ENCODE assay signal across 29 cellular contexts in the genomic region with DNA sequence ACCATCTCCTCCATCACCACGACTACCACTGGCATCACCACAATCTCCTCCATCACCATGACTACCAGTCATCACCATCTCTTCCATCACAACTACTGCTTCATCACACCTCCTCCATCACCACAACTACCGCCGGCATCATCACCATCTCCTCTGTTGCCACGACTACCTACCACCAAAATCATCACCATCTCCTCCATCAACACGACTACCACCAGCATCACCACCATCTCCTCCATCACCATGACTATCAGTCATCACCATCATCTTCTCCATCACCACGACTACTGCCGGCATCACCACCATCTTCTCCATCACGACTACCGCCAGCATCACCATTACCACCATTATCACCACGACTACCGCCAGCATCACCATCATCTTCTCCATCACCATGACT.
"Had no signal": no experiment of that assay in that cellular context is flagged by ENCODE, and none has a peak within 500 bp of the region (broad histone marks: within the 10 kb centered on the region; RNA-seq: fewer than 3 reads in every experiment).

No MANE protein-coding gene starts in this region.

- H3K27me3 Mint-ChIP-seq: activated CD4-positive, alpha-beta T cell treated with anti-CD3 and anti-CD28 coated beads, Interleukin-2, amount 10 ng/mL, durations not matched to agents 24 days and 14 days; activated CD8-positive, alpha-beta memory T cell treated with anti-CD3 and anti-CD28 coated beads, Interleukin-2, amount 10 ng/mL, durations not matched to agents 7 days and 5 days; activated naive CD4-positive, alpha-beta T cell treated with anti-CD3 and anti-CD28 coated beads, Interleukin-2, amount 10 ng/mL, durations not matched to agents 7 days and 5 days; brain; dendritic cell treated with granulocyte-macrophage colony-stimulating factor and Interleukin-4, amounts not matched to agents 40 ng/mL and 50 ng/mL, for 4 days had no signal

- H3K27ac ChIP-seq: ascending aorta, breast epithelium, cardiac muscle cell, colonic mucosa, dorsolateral prefrontal cortex, foreskin keratinocyte, gastrocnemius medialis had no signal

- ATAC-seq: activated CD4-positive, alpha-beta T cell treated with anti-CD3 and anti-CD28 coated beads for 36 hours; activated CD8-positive, alpha-beta memory T cell treated with anti-CD3 and anti-CD28 coated beads, Interleukin-2, amount 10 ng/mL, durations not matched to agents 7 days and 5 days; activated CD8-positive, alpha-beta T cell treated with anti-CD3 and anti-CD28 coated beads, Interleukin-2, amount 10 ng/mL, durations not matched to agents 7 days and 5 days; activated naive CD4-positive, alpha-beta T cell treated with anti-CD3 and anti-CD28 coated beads, Interleukin-2, amount 50 U/mL, for 72 hours; esophagus mucosa; foreskin keratinocyte; gastrocnemius medialis had no signal

- DNase-seq: activated CD4-positive, alpha-beta memory T cell treated with anti-CD3 and anti-CD28 coated beads for 36 hours; activated CD4-positive, alpha-beta T cell treated with anti-CD3 and anti-CD28 coated beads for 36 hours; activated CD4-positive, alpha-beta T cell treated with anti-CD3 and anti-CD28 coated beads, Interleukin-2, amount 10 ng/mL, durations not matched to agents 24 days and 14 days; activated CD4-positive, CD25-positive, alpha-beta regulatory T cell; activated CD4-positive, CD25-positive, alpha-beta regulatory T cell treated with anti-CD3 and anti-CD28 coated beads, Interleukin-2, amount 50 U/mL, for 72 hours; activated CD8-positive, alpha-beta memory T cell treated with anti-CD3 and anti-CD28 coated beads, Interleukin-2, amount 10 ng/mL, durations not matched to agents 7 days and 5 days; activated CD8-positive, alpha-beta memory T cell treated with anti-CD3 and anti-CD28 coated beads, Interleukin-2, amount 50 U/mL, for 4 hours; activated CD8-positive, alpha-beta T cell treated with anti-CD3 and anti-CD28 coated beads, Interleukin-2, amount 10 ng/mL, durations not matched to agents 7 days and 5 days; activated gamma-delta T cell; activated naive CD4-positive, alpha-beta T cell; activated naive CD4-positive, alpha-beta T cell treated with anti-CD3 and anti-CD28 coated beads, Interleukin-2, amount 10 ng/mL, durations not matched to agents 7 days and 5 days; activated naive CD8-positive, alpha-beta T cell treated with anti-CD3 and anti-CD28 coated beads, Interleukin-2, amount 10 ng/mL, durations not matched to agents 7 days and 5 days; activated T-cell treated with anti-CD3 and anti-CD28 coated beads, Interleukin-2, amount 50 U/mL, for 1 hour; activated T-cell treated with anti-CD3 and anti-CD28 coated beads, Interleukin-2, amount 50 U/mL, for 48 hours; central memory CD4-positive, alpha-beta T cell; cerebellar nuclear complex; colonic mucosa; dorsolateral prefrontal cortex; effector memory CD4-positive, alpha-beta T cell; foreskin keratinocyte; gastrocnemius medialis had no signal

- H3K27me3 ChIP-seq: ascending aorta, breast epithelium, cardiac muscle cell, colonic mucosa, foreskin keratinocyte had no signal

- H3K27ac Mint-ChIP-seq: activated CD4-positive, alpha-beta memory T cell treated with anti-CD3 and anti-CD28 coated beads for 36 hours; activated CD4-positive, alpha-beta T cell treated with anti-CD3 and anti-CD28 coated beads for 36 hours; activated CD4-positive, alpha-beta T cell treated with anti-CD3 and anti-CD28 coated beads, Interleukin-2, amount 10 ng/mL, durations not matched to agents 24 days and 14 days; activated CD8-positive, alpha-beta memory T cell treated with anti-CD3 and anti-CD28 coated beads, Interleukin-2, amount 10 ng/mL, durations not matched to agents 7 days and 5 days; activated CD8-positive, alpha-beta T cell treated with anti-CD3 and anti-CD28 coated beads, Interleukin-2, amount 10 ng/mL, durations not matched to agents 7 days and 5 days; activated naive CD4-positive, alpha-beta T cell treated with anti-CD3 and anti-CD28 coated beads, Interleukin-2, amount 10 ng/mL, durations not matched to agents 7 days and 5 days; activated naive CD4-positive, alpha-beta T cell treated with anti-CD3 and anti-CD28 coated beads, Interleukin-2, amount 50 U/mL, for 72 hours; activated naive CD8-positive, alpha-beta T cell treated with anti-CD3 and anti-CD28 coated beads, Interleukin-2, amount 10 ng/mL, durations not matched to agents 7 days and 5 days; brain; dendritic cell treated with granulocyte-macrophage colony-stimulating factor and Interleukin-4, amounts not matched to agents 40 ng/mL and 50 ng/mL, for 4 days; endodermal cell had no signal

- H3K9me3 Mint-ChIP-seq: activated CD4-positive, alpha-beta T cell treated with anti-CD3 and anti-CD28 coated beads, Interleukin-2, amount 10 ng/mL, durations not matched to agents 24 days and 14 days; activated naive CD4-positive, alpha-beta T cell treated with anti-CD3 and anti-CD28 coated beads, Interleukin-2, amount 10 ng/mL, durations not matched to agents 7 days and 5 days; activated naive CD4-positive, alpha-beta T cell treated with anti-CD3 and anti-CD28 coated beads, Interleukin-2, amount 50 U/mL, for 72 hours; activated naive CD8-positive, alpha-beta T cell treated with anti-CD3 and anti-CD28 coated beads, Interleukin-2, amount 10 ng/mL, durations not matched to agents 7 days and 5 days; dendritic cell treated with granulocyte-macrophage colony-stimulating factor and Interleukin-4, amounts not matched to agents 40 ng/mL and 50 ng/mL, for 4 days had no signal

- H3K4me1 ChIP-seq: ascending aorta, breast epithelium, colonic mucosa, foreskin keratinocyte, gastrocnemius medialis had no signal

- H3K4me1 Mint-ChIP-seq: activated CD4-positive, alpha-beta T cell treated with anti-CD3 and anti-CD28 coated beads for 36 hours; activated CD4-positive, alpha-beta T cell treated with anti-CD3 and anti-CD28 coated beads, Interleukin-2, amount 10 ng/mL, durations not matched to agents 24 days and 14 days; activated CD8-positive, alpha-beta memory T cell treated with anti-CD3 and anti-CD28 coated beads, Interleukin-2, amount 10 ng/mL, durations not matched to agents 7 days and 5 days; activated naive CD4-positive, alpha-beta T cell treated with anti-CD3 and anti-CD28 coated beads, Interleukin-2, amount 10 ng/mL, durations not matched to agents 7 days and 5 days; activated naive CD8-positive, alpha-beta T cell treated with anti-CD3 and anti-CD28 coated beads, Interleukin-2, amount 10 ng/mL, durations not matched to agents 7 days and 5 days had no signal

- H3K4me3 ChIP-seq: ascending aorta, breast epithelium, cardiac muscle cell, colonic mucosa, dorsolateral prefrontal cortex, gastrocnemius medialis had no signal

- H3K36me3 ChIP-seq: ascending aorta, breast epithelium, cardiac muscle cell, colonic mucosa, gastrocnemius medialis had no signal

- H3K9me3 ChIP-seq: ascending aorta, colonic mucosa, gastrocnemius medialis had no signal

- H3K36me3 Mint-ChIP-seq: activated CD4-positive, alpha-beta memory T cell treated with anti-CD3 and anti-CD28 coated beads for 36 hours; activated CD8-positive, alpha-beta memory T cell treated with anti-CD3 and anti-CD28 coated beads, Interleukin-2, amount 10 ng/mL, durations not matched to agents 7 days and 5 days; activated naive CD4-positive, alpha-beta T cell treated with anti-CD3 and anti-CD28 coated beads, Interleukin-2, amount 10 ng/mL, durations not matched to agents 7 days and 5 days; activated naive CD4-positive, alpha-beta T cell treated with anti-CD3 and anti-CD28 coated beads, Interleukin-2, amount 50 U/mL, for 72 hours; activated naive CD8-positive, alpha-beta T cell treated with anti-CD3 and anti-CD28 coated beads, Interleukin-2, amount 10 ng/mL, durations not matched to agents 7 days and 5 days had no signal

- H3K4me3 Mint-ChIP-seq: activated CD4-positive, alpha-beta memory T cell treated with anti-CD3 and anti-CD28 coated beads for 36 hours; activated CD4-positive, alpha-beta T cell treated with anti-CD3 and anti-CD28 coated beads for 36 hours; activated CD4-positive, alpha-beta T cell treated with anti-CD3 and anti-CD28 coated beads, Interleukin-2, amount 10 ng/mL, durations not matched to agents 24 days and 14 days; activated CD8-positive, alpha-beta memory T cell treated with anti-CD3 and anti-CD28 coated beads, Interleukin-2, amount 10 ng/mL, durations not matched to agents 7 days and 5 days; activated CD8-positive, alpha-beta T cell treated with anti-CD3 and anti-CD28 coated beads, Interleukin-2, amount 10 ng/mL, durations not matched to agents 7 days and 5 days; activated naive CD4-positive, alpha-beta T cell treated with anti-CD3 and anti-CD28 coated beads, Interleukin-2, amount 10 ng/mL, durations not matched to agents 7 days and 5 days; activated naive CD8-positive, alpha-beta T cell treated with anti-CD3 and anti-CD28 coated beads, Interleukin-2, amount 10 ng/mL, durations not matched to agents 7 days and 5 days; brain; dendritic cell treated with granulocyte-macrophage colony-stimulating factor and Interleukin-4, amounts not matched to agents 40 ng/mL and 50 ng/mL, for 4 days; endodermal cell had no signal
